10 cellular contexts compared by ENCODE assay signal in genomic region chr11:2562181-2562581, GRCh38.
DNase-seq lines count a peak whose midpoint lies in the region.
"Had no signal": no experiment of that assay in that cellular context is flagged by ENCODE, and none has a peak within 500 bp of the region (broad histone marks: within the 10 kb centered on the region; RNA-seq: fewer than 3 reads in every experiment).

No MANE protein-coding gene starts in this region.

- no peaks in the 10 kb centered on the region for H3K36me3 ChIP-seq in H7 (replicated peaks; ENCODE audit: control insufficient read depth, insufficient read depth, low read length)

- intact Hi-C loops in cardiac septum (cut with DNase I): no loop called here

- in situ Hi-C loops in SK-MEL-5 (cut with HindIII; ENCODE audit: low pct_unique_long_range_greater_than_20kb, low sequenced_read_pairs): no loop called here

- DNase-seq in SK-MEL-5 (ENCODE audit: low read depth, low spot score) (peak; percentile 51), cardiac septum (ENCODE audit: low spot score) (peak; percentile 63), myocyte (ENCODE audit: low read depth) (peak; percentile 70), substantia nigra (lab: John Stamatoyannopoulos, UW) (peak; percentile 27 to 98 (median 84)), NCI-H1417 treated with DMSO at 0.1 percent for 48 hours (lab: John Stamatoyannopoulos, UW) (no peak), H7 (no peak)
- DNase-seq in effector CD4-positive, alpha-beta T cell: no peak
- DNase-seq: activated CD4-positive, alpha-beta T cell treated with anti-CD3 and anti-CD28 coated beads for 48 hours; mesenchymal stem cell; OCI-M1 had no signal

- H3K4me3 ChIP-seq in H7 (ENCODE audit: insufficient read depth, low read depth, low read length): no peak overlapping the region

- peaks cover 3% of the 10 kb centered on the region; the same call in 1 of the 2 replicates for H3K27me3 ChIP-seq in H7 (ENCODE audit: control insufficient read depth, insufficient read depth, low read length)

- no peak overlapping the region for H3K27ac ChIP-seq in substantia nigra (ENCODE audit: low read depth, low read length, poor library complexity, severe bottlenecking)

Comparison
In these comparisons a context has a peak if more than half of its experiments do, and no peak if none do; other contexts are left out.
1. DNase-seq: peak in SK-MEL-5 (single experiment), cardiac septum (single experiment), myocyte (single experiment) and substantia nigra (49 of 49); none in NCI-H1417 treated with DMSO at 0.1 percent for 48 hours (single experiment), effector CD4-positive, alpha-beta T cell (single experiment) and H7 (single experiment).